8 cellular contexts compared by ENCODE assay signal in genomic region chr9:2018162-2018643, GRCh38. TPM values are rescaled to one million over a fixed set of nuclear protein-coding genes. Genes with fewer than 3 reads are reported as not detected.
DNase-seq lines count a peak whose midpoint lies in the region; ATAC-seq and TF ChIP-seq lines count a peak whose summit lies in the region.

No MANE protein-coding gene starts in this region.

- H3K36me3 ChIP-seq in CD4-positive, alpha-beta memory T cell (ENCODE audit: insufficient read depth, low read length), result no peaks in the 10 kb centered on the region
- peaks cover 0 to 17% (median 0%) of the 10 kb centered on the region in 3 experiments for H3K36me3 ChIP-seq in naive thymus-derived CD4-positive, alpha-beta T cell (ENCODE audit: control insufficient read depth in 2 of 3, insufficient read depth in 3 of 3, low read length in 3 of 3)

- peak overlapping the region; percentile 84 to 98 for H3K4me3 ChIP-seq in CD4-positive, alpha-beta memory T cell (ENCODE audit: low read length in 2 of 2)
- peak overlapping the region; percentile 90 for H3K4me3 ChIP-seq in choroid plexus epithelial cell (ENCODE audit: low read depth, low read length)
- H3K4me3 ChIP-seq in naive thymus-derived CD4-positive, alpha-beta T cell (ENCODE audit: low read length), result peak overlapping the region; percentile 98

- no peak for TF ChIP-seq CTCF in choroid plexus epithelial cell (conservative IDR thresholded peaks at IDR 0.05; ENCODE audit: low read depth, low read length)

- H3K36me3 Mint-ChIP-seq in CD4-positive, alpha-beta memory T cell, result peaks cover 0 to 29% of the 10 kb centered on the region in 2 donors
- H3K36me3 Mint-ChIP-seq in naive thymus-derived CD4-positive, alpha-beta T cell, result peaks cover 0 to 19% (median 0%) of the 10 kb centered on the region in 5 donors

- POLR2A ChIA-PET in CD4-positive, alpha-beta memory T cell (lab: Charles Lee; ENCODE audit: partially characterized antibody), result interaction anchor here (0.6 to 7.3 kb wide), 9 partner anchors 9 to 1509 kb away, joined by 3 to 174 read pairs (median 8); partner anchors contain the start of genes PUM3 and RFX3
- POLR2A ChIA-PET in naive thymus-derived CD4-positive, alpha-beta T cell (lab: Charles Lee), result interaction anchor here (0.6 to 7.1 kb wide), 13 partner anchors 9 to 79 kb away, joined by 3 to 98 read pairs (median 4); no protein-coding TSS in a partner anchor

- CTCF ChIA-PET in CD4-positive, alpha-beta memory T cell (lab: Charles Lee; ENCODE audit: partially characterized antibody), result interaction anchor here (0.6 to 1.4 kb wide), 3 partner anchors 31 to 137 kb away, joined by 3 to 9 read pairs (median 4); no protein-coding TSS in a partner anchor
- CTCF ChIA-PET in naive thymus-derived CD4-positive, alpha-beta T cell (lab: Charles Lee), result interaction anchor here (0.9 to 1.0 kb wide), 2 partner anchors 13 to 50 kb away, joined by 3 to 5 read pairs; no protein-coding TSS in a partner anchor

- ATAC-seq in naive thymus-derived CD4-positive, alpha-beta T cell, result no peak
- no peak for ATAC-seq in GM21367 (IDR thresholded peaks at IDR 0.05; ENCODE audit: unreplicated experiment)
- ATAC-seq in HG02798 (IDR thresholded peaks at IDR 0.05; ENCODE audit: poor library complexity, unreplicated experiment), result no peak
- ATAC-seq in GM18870 (IDR thresholded peaks at IDR 0.05; ENCODE audit: unreplicated experiment), result no peak

- H3K9me3 ChIP-seq in CD4-positive, alpha-beta memory T cell (ENCODE audit: control insufficient read depth in 1 of 2, low read length in 2 of 2), result no peaks in the 10 kb centered on the region
- no peaks in the 10 kb centered on the region for H3K9me3 ChIP-seq in naive thymus-derived CD4-positive, alpha-beta T cell (ENCODE audit: control insufficient read depth in 2 of 3, low read length in 3 of 3)

- H3K27me3 ChIP-seq in CD4-positive, alpha-beta memory T cell (ENCODE audit: insufficient read depth, low read length), result no peaks in the 10 kb centered on the region
- no peaks in the 10 kb centered on the region for H3K27me3 ChIP-seq in naive thymus-derived CD4-positive, alpha-beta T cell (ENCODE audit: control insufficient read depth in 2 of 2, insufficient read depth in 2 of 2, low read length in 2 of 2)

- H3K27ac ChIP-seq in CD4-positive, alpha-beta memory T cell (ENCODE audit: low read depth, low read length), result peak overlapping the region; percentile 92
- H3K27ac ChIP-seq in naive thymus-derived CD4-positive, alpha-beta T cell (ENCODE audit: low read depth, low read length), result peak overlapping the region; percentile 92

- peaks cover 0 to 8% (median 0%) of the 10 kb centered on the region in 8 donors for H3K9me3 Mint-ChIP-seq in CD4-positive, alpha-beta memory T cell
- H3K9me3 Mint-ChIP-seq in naive thymus-derived CD4-positive, alpha-beta T cell, result peaks cover 0 to 5% (median 0%) of the 10 kb centered on the region in 11 donors

- DNase-seq in CD4-positive, alpha-beta memory T cell, result peak in 3 of 5 donors; percentile 36 to 49 (median 39)
- DNase-seq in NCI-H2171 treated with DMSO at 0.1 percent for 48 hours (lab: John Stamatoyannopoulos, UW), result peak; percentile 71
- no peak for DNase-seq in choroid plexus epithelial cell (ENCODE audit: low read depth)
- peak in 5 of 9 donors; percentile 28 to 48 (median 44) for DNase-seq in naive thymus-derived CD4-positive, alpha-beta T cell
- no peak for DNase-seq in activated CD4-positive, CD25-positive, alpha-beta regulatory T cell treated with anti-CD3 and anti-CD28 coated beads, Interleukin-2, amount 50 U/mL, for 72 hours

- H3K4me1 Mint-ChIP-seq in CD4-positive, alpha-beta memory T cell, result peaks cover 38 to 72% (median 50%) of the 10 kb centered on the region in 4 donors
- peaks cover 42 to 62% (median 54%) of the 10 kb centered on the region in 7 donors for H3K4me1 Mint-ChIP-seq in naive thymus-derived CD4-positive, alpha-beta T cell

- H3K27ac Mint-ChIP-seq in CD4-positive, alpha-beta memory T cell, result peak overlapping the region; percentile 96 to 100 (median 100)
- H3K27ac Mint-ChIP-seq in naive thymus-derived CD4-positive, alpha-beta T cell, result peak overlapping the region; percentile 94 to 99 (median 99)

- peak overlapping the region; percentile 95 to 100 (median 99) for H3K4me3 Mint-ChIP-seq in CD4-positive, alpha-beta memory T cell
- peak overlapping the region; percentile 93 to 100 (median 98) for H3K4me3 Mint-ChIP-seq in naive thymus-derived CD4-positive, alpha-beta T cell

- H3K4me1 ChIP-seq in CD4-positive, alpha-beta memory T cell (ENCODE audit: insufficient read depth, low read length), result peaks cover 58% of the 10 kb centered on the region
- peaks cover 46 to 50% of the 10 kb centered on the region in 2 donors for H3K4me1 ChIP-seq in naive thymus-derived CD4-positive, alpha-beta T cell (ENCODE audit: control insufficient read depth in 2 of 2, insufficient read depth in 2 of 2, low read length in 2 of 2)

- intact Hi-C loops in CD4-positive, alpha-beta memory T cell (cut with micrococcal nuclease), result loop anchor here (1.0 to 5.0 kb wide), 3 partner anchors 8 to 1509 kb away; partner anchors contain the start of gene RFX3
- intact Hi-C loops in naive thymus-derived CD4-positive, alpha-beta T cell (cut with micrococcal nuclease), result loop anchor here (1.0 to 5.0 kb wide), 7 partner anchors 8 to 1746 kb away; no protein-coding TSS in a partner anchor

- H3K27me3 Mint-ChIP-seq in CD4-positive, alpha-beta memory T cell, result peaks cover 0 to 3% of the 10 kb centered on the region in 2 donors
- H3K27me3 Mint-ChIP-seq in naive thymus-derived CD4-positive, alpha-beta T cell, result peaks cover 0 to 10% (median 0%) of the 10 kb centered on the region in 5 donors

RNA-seq across cellular contexts. Expression of gene SMARCA2, which starts 3.1 kb away (rescaled TPM):
- total RNA-seq in CD4-positive, alpha-beta memory T cell, result 100 to 1,000 TPM; 227 to 245 TPM
- polyA plus RNA-seq in CD4-positive, alpha-beta memory T cell, result 10 to 100 TPM; 18.5 to 57.4 TPM
- 100 to 1,000 TPM; 233 to 294 (median 258) TPM for total RNA-seq in naive thymus-derived CD4-positive, alpha-beta T cell
- 10 to 100 TPM; 37.1 to 52.7 TPM for polyA plus RNA-seq in naive thymus-derived CD4-positive, alpha-beta T cell

Comparison
In these comparisons a context has a peak if more than half of its experiments do, and no peak if none do; other contexts are left out.
1. DNase-seq: peak in CD4-positive, alpha-beta memory T cell (3 of 5), NCI-H2171 treated with DMSO at 0.1 percent for 48 hours (single experiment) and naive thymus-derived CD4-positive, alpha-beta T cell (5 of 9); none in choroid plexus epithelial cell (single experiment) and activated CD4-positive, CD25-positive, alpha-beta regulatory T cell treated with anti-CD3 and anti-CD28 coated beads, Interleukin-2, amount 50 U/mL, for 72 hours (single experiment).
2. Peak in every context shown above with its lines, with median percentiles within 50 percentile points of each other: H3K4me3 ChIP-seq.